Comparison of ENCODE assay signal across 8 cellular contexts in the genomic region with DNA sequence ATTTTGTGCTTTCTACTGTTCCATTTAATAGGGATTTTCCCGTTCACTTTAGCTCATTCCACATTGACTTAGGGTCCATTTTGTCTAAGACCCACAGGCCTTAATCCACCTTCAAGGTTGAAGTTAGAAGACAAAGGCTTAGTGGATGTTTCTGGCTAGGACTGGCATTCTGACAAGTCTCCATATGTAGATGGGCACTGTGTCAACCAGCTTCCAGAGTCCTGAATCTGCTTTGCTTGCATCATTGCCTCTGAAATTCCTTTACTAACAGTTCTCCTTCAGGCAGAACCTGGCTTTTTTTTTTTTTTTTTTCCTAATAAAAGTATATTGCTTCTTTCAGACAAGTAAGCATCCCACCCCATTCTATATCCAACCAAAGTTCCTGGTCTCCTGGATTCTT.
A peak's percentile ranks its signal among the peaks of the same experiment; 100 is the strongest.
DNase-seq lines count a peak whose midpoint lies in the region; ATAC-seq and TF ChIP-seq lines count a peak whose summit lies in the region.
"Had no signal": no experiment of that assay in that cellular context is flagged by ENCODE, and none has a peak within 500 bp of the region (broad histone marks: within the 10 kb centered on the region; RNA-seq: fewer than 3 reads in every experiment).

No MANE protein-coding gene starts in this region.

- 77% methylated on average over 1 of the region's 1 CpG for WGBS in prostate gland

- H3K27me3 ChIP-seq in DND-41 (ENCODE audit: insufficient read depth, low read length, poor library complexity): peaks cover 4% of the 10 kb centered on the region
- no peaks in the 10 kb centered on the region for H3K27me3 ChIP-seq in MM.1S (replicated peaks; ENCODE audit: insufficient read depth, low read length)
- no peaks in the 10 kb centered on the region for H3K27me3 ChIP-seq in prostate gland (replicated peaks; ENCODE audit: insufficient read depth)
- no peaks in the 10 kb centered on the region for H3K27me3 ChIP-seq in dorsolateral prefrontal cortex
- H3K27me3 ChIP-seq: adrenal gland had no signal

- H3K4me3 ChIP-seq in DND-41 (ENCODE audit: low read depth in 1 of 2, low read length in 2 of 2) (no peak overlapping the region), MM.1S (ENCODE audit: low read length) (no peak overlapping the region), coronary artery (peak overlapping the region; percentile 52), prostate gland (no peak overlapping the region), dorsolateral prefrontal cortex (peak overlapping the region in 4 of 59 donors; percentile 0 to 39 (median 30))
- H3K4me3 ChIP-seq: adrenal gland had no signal

- H2AFZ ChIP-seq in DND-41 (ENCODE audit: low read depth, low read length): peak overlapping the region; percentile 70; the same call in 1 of the 2 replicates
- H2AFZ ChIP-seq in MM.1S (ENCODE audit: low read length): peak overlapping the region; percentile 60

- H3K27ac ChIP-seq in DND-41 (ENCODE audit: low read length): no peak overlapping the region
- H3K27ac ChIP-seq in MM.1S (ENCODE audit: low read length): peak overlapping the region; percentile 9; the same call in 1 of the 2 replicates
- H3K27ac ChIP-seq in coronary artery: peak overlapping the region in 1 of 2 donors; percentile 58
- H3K27ac ChIP-seq in prostate gland: peak overlapping the region; percentile 17 to 59
- H3K27ac ChIP-seq in dorsolateral prefrontal cortex: peak overlapping the region in 21 of 59 donors; percentile 1 to 70 (median 38)
- H3K27ac ChIP-seq: adrenal gland had no signal

- 0 out of 2 replicates have a peak, but pooled peaks cover 8% of the 10 kb centered on the region for H3F3A ChIP-seq in MM.1S (ENCODE audit: insufficient read depth, low read length)

- no peak for TF ChIP-seq POLR2A in prostate gland (IDR thresholded peaks at IDR 0.05)

- H3K36me3 ChIP-seq in DND-41 (ENCODE audit: insufficient read depth, low read length) (no peaks in the 10 kb centered on the region), MM.1S (replicated peaks; ENCODE audit: insufficient read depth, low read length) (no peaks in the 10 kb centered on the region), prostate gland (no peaks in the 10 kb centered on the region)
- H3K36me3 ChIP-seq: adrenal gland had no signal

- H3K9me3 ChIP-seq in DND-41 (ENCODE audit: insufficient read depth, low read length, severe bottlenecking) (no peaks in the 10 kb centered on the region), MM.1S (replicated peaks; ENCODE audit: insufficient read depth, low read length) (no peaks in the 10 kb centered on the region), prostate gland (no peaks in the 10 kb centered on the region)
- H3K9me3 ChIP-seq: adrenal gland had no signal

- H4K20me1 ChIP-seq in DND-41 (ENCODE audit: insufficient read depth, low read length): no peaks in the 10 kb centered on the region
- H4K20me1 ChIP-seq in MM.1S (ENCODE audit: insufficient read depth, low read length): no peaks in the 10 kb centered on the region

- TF ChIP-seq CTCF in DND-41 (IDR thresholded peaks at IDR 0.05; ENCODE audit: borderline replicate concordance, extremely low read depth, low read length, poor library complexity, severe bottlenecking): no peak
- no peak for TF ChIP-seq CTCF in MM.1S (IDR thresholded peaks at IDR 0.05; ENCODE audit: low read length)
- TF ChIP-seq CTCF in coronary artery (IDR thresholded peaks at IDR 0.05): no peak
- no peak for TF ChIP-seq CTCF in prostate gland (IDR thresholded peaks at IDR 0.05)
- TF ChIP-seq CTCF in dorsolateral prefrontal cortex (IDR thresholded peaks at IDR 0.05 in 54 of 56, conservative IDR thresholded peaks at IDR 0.05 in 2 of 56; ENCODE audit: low read depth in 1 of 56, partially characterized antibody in 56 of 56): no peak

- H3K4me2 ChIP-seq in DND-41 (ENCODE audit: insufficient read depth, low read length) (peak overlapping the region; percentile 39; the same call in 1 of the 2 replicates), MM.1S (ENCODE audit: low read depth, low read length) (peak overlapping the region; percentile 46; the same call in 1 of the 2 replicates)

- H3K4me1 ChIP-seq in DND-41 (ENCODE audit: insufficient read depth, low read length) (peaks cover 12% of the 10 kb centered on the region), MM.1S (ENCODE audit: low read length) (peaks cover 25% of the 10 kb centered on the region), prostate gland (replicated peaks) (no peaks in the 10 kb centered on the region)

- H3K79me2 ChIP-seq in DND-41 (ENCODE audit: insufficient read depth, low read length): no peaks in the 10 kb centered on the region
- no peaks in the 10 kb centered on the region for H3K79me2 ChIP-seq in MM.1S (ENCODE audit: low read length)

- ATAC-seq in DND-41 (ENCODE audit: insufficient read depth, low read depth) (no peak), GM21526 (IDR thresholded peaks at IDR 0.05; ENCODE audit: low FRiP score, unreplicated experiment) (no peak)

- no peak overlapping the region for H3K9ac ChIP-seq in DND-41 (ENCODE audit: low read depth, low read length)
- no peak overlapping the region for H3K9ac ChIP-seq in MM.1S (ENCODE audit: low read length)

- no peak for DNase-seq in DND-41
- DNase-seq in MM.1S: no peak
- DNase-seq in coronary artery (ENCODE audit: low spot score): no peak
- no peak for DNase-seq in prostate gland (ENCODE audit: low spot score)
- DNase-seq in dorsolateral prefrontal cortex: no peak
- DNase-seq in activated CD4-positive, CD25-positive, alpha-beta regulatory T cell treated with anti-CD3 and anti-CD28 coated beads, Interleukin-2, amount 50 U/mL, for 72 hours: no peak

- intact Hi-C loops in prostate gland (cut with DNase I) (loop anchor here (5.0 to 10.0 kb wide), 2 partner anchors 57 to 70 kb away; partner anchors contain the start of gene PDCD4), dorsolateral prefrontal cortex (cut with DNase I) (loop anchor here in 1 of 2 donors (5.0 kb wide), 2 partner anchors 55 to 95 kb away; no protein-coding TSS in a partner anchor)

- H3K9me2 ChIP-seq in MM.1S (replicated peaks; ENCODE audit: insufficient read depth, low read length): no peaks in the 10 kb centered on the region
